Comparison of ENCODE assay signal across 1 cellular context in genomic region chr3:196794467-196794866, GRCh38.
TF ChIP-seq lines count a peak whose summit lies in the region.

No MANE protein-coding gene starts in this region.

TF ChIP-seq in H1, 55 proteins besides CTCF, POLR2A, EP300 and RAD21 (continued from another document):
- TF ChIP-seq YY1 (IDR thresholded peaks at IDR 0.05; ENCODE audit: low read depth, low read length) (no peak), RBBP5 (IDR thresholded peaks at IDR 0.05; ENCODE audit: borderline replicate concordance, low read depth, low read length) (no peak), KDM5A (IDR thresholded peaks at IDR 0.05; ENCODE audit: low read length) (no peak), NANOG (IDR thresholded peaks at IDR 0.05; ENCODE audit: insufficient read depth, low read depth, low read length, poor library complexity, severe bottlenecking) (no peak), TAF7 (optimal IDR thresholded peaks at IDR 0.05; ENCODE audit: borderline replicate concordance, low read depth, low read length) (no peak), KDM1A (IDR thresholded peaks at IDR 0.05; ENCODE audit: borderline replicate concordance, low read length) (no peak), HDAC2 (IDR thresholded peaks at IDR 0.05; ENCODE audit: borderline replicate concordance in 1 of 2, low read depth in 2 of 2, low read length in 2 of 2) (no peak), BACH1 (IDR thresholded peaks at IDR 0.05; ENCODE audit: low read length) (no peak), JUN (IDR thresholded peaks at IDR 0.05; ENCODE audit: low read depth, low read length) (no peak)
TF ChIP-seq in H1: peak in this region for 0.
